26 cellular contexts compared by ENCODE assay signal in the genomic region with DNA sequence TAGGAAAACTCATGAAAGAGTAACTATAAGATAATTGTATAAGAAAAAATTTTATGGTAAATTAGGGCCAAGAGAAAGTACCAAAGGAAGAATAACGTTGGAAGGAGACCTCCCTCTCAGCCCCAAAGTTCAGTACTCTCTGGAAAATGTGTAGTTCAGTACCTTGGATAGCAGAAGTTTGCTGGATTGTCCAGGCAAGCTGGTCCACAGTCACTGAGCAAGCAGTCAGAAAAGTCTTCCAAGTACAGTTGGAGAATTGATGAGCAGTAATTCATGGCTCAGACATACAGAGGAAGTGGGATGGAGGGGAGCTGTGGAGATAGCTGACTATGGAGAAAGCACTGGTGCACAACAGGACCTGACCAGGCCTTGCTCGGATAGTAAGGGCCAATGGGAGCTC.
A peak's percentile ranks its signal among the peaks of the same experiment; 100 is the strongest.
DNase-seq lines count a peak whose midpoint lies in the region; ATAC-seq, FAIRE-seq and TF ChIP-seq lines count a peak whose summit lies in the region.
"Had no signal": no experiment of that assay in that cellular context is flagged by ENCODE, and none has a peak within 500 bp of the region (broad histone marks: within the 10 kb centered on the region; RNA-seq: fewer than 3 reads in every experiment).

No MANE protein-coding gene starts in this region.

- no peak overlapping the region for H3K4me2 ChIP-seq in hepatocyte
- H3K4me2 ChIP-seq: BLaER1 had no signal

- FAIRE-seq in urothelium cell line (lab: Jason Lieb, UNC) = no peak
- FAIRE-seq: A204.1, frontal cortex, pancreas had no signal

- H3K27ac ChIP-seq in breast epithelium (no peak overlapping the region), hepatocyte (no peak overlapping the region)
- H3K27ac ChIP-seq: BLaER1, pancreas, sigmoid colon, transverse colon had no signal

- no peak for TF ChIP-seq CTCF in MCF 10A (IDR thresholded peaks at IDR 0.05; ENCODE audit: unreplicated experiment)
- TF ChIP-seq CTCF in breast epithelium (IDR thresholded peaks at IDR 0.05) = no peak
- TF ChIP-seq CTCF in hepatocyte (IDR thresholded peaks at IDR 0.05; ENCODE audit: poor library complexity) = no peak

- DNase-seq in MCF 10A (ENCODE audit: unreplicated experiment) (peak; percentile 18), breast epithelium (ENCODE audit: low spot score in 2 of 2) (no peak), hepatocyte (ENCODE audit: low spot score) (peak; percentile 13), urothelium cell line (ENCODE audit: low spot score) (peak; percentile 20), NCI-H524 treated with DMSO at 0.1 percent for 48 hours (lab: John Stamatoyannopoulos, UW) (no peak), sciatic nerve (ENCODE audit: low spot score) (no peak)
- DNase-seq: activated CD4-positive, alpha-beta memory T cell treated with anti-CD3 and anti-CD28 coated beads for 36 hours; activated naive CD8-positive, alpha-beta T cell treated with anti-CD3 and anti-CD28 coated beads for 36 hours; effector CD4-positive, alpha-beta T cell; H9; kidney glomerular epithelial cell; naive thymus-derived CD4-positive, alpha-beta T cell; NCI-H1417; NCI-H2081 treated with DMSO at 0.1 percent for 48 hours; NCI-H510A; sigmoid colon; stimulated activated CD8-positive, alpha-beta memory T cell treated with anti-CD3 and anti-CD28 coated beads, Interleukin-4, amount 100 ng/mL, for 48 hours; T-helper 9 cell; transverse colon had no signal

- no peaks in the 10 kb centered on the region for H3K9me2 ChIP-seq in hepatocyte (replicated peaks; ENCODE audit: insufficient read depth)

- H3K79me2 ChIP-seq in hepatocyte = no peaks in the 10 kb centered on the region

- H3K27me3 ChIP-seq in breast epithelium (no peaks in the 10 kb centered on the region), hepatocyte (no peaks in the 10 kb centered on the region)
- H3K27me3 ChIP-seq: BLaER1, pancreas, sigmoid colon, transverse colon had no signal

- H3K4me1 ChIP-seq in breast epithelium (no peaks in the 10 kb centered on the region), hepatocyte (ENCODE audit: insufficient read depth) (no peaks in the 10 kb centered on the region)
- H3K4me1 ChIP-seq: BLaER1, pancreas, sigmoid colon, transverse colon had no signal

- no peaks in the 10 kb centered on the region for H3K27me3 Mint-ChIP-seq in MCF 10A (ENCODE audit: insufficient read depth, unreplicated experiment)
- H3K27me3 Mint-ChIP-seq: activated CD4-positive, alpha-beta memory T cell treated with anti-CD3 and anti-CD28 coated beads for 36 hours; activated naive CD8-positive, alpha-beta T cell treated with anti-CD3 and anti-CD28 coated beads for 36 hours; naive thymus-derived CD4-positive, alpha-beta T cell had no signal

- POLR2A ChIA-PET in MCF 10A (lab: Yijun Ruan, JAX) = interaction anchor here (0.6 kb wide), 1 partner anchor 847 kb away, joined by 4 read pairs; no protein-coding TSS in a partner anchor

- no peaks in the 10 kb centered on the region for H3K4me1 Mint-ChIP-seq in MCF 10A (ENCODE audit: insufficient read depth, unreplicated experiment)
- H3K4me1 Mint-ChIP-seq: activated naive CD8-positive, alpha-beta T cell treated with anti-CD3 and anti-CD28 coated beads for 36 hours; H9; naive thymus-derived CD4-positive, alpha-beta T cell had no signal

- no peaks in the 10 kb centered on the region for H3K9me3 Mint-ChIP-seq in MCF 10A (ENCODE audit: unreplicated experiment)
- H3K9me3 Mint-ChIP-seq: H9 had no signal

- CTCF ChIA-PET in MCF 10A (lab: Yijun Ruan, JAX) = no interaction called here

- H3K9me3 ChIP-seq in breast epithelium (no peaks in the 10 kb centered on the region), hepatocyte (ENCODE audit: low read depth) (no peaks in the 10 kb centered on the region)
- H3K9me3 ChIP-seq: BLaER1, pancreas, sigmoid colon, transverse colon had no signal

- no peak overlapping the region for H3K4me3 ChIP-seq in breast epithelium
- no peak overlapping the region for H3K4me3 ChIP-seq in hepatocyte
- H3K4me3 ChIP-seq: BLaER1, pancreas, sigmoid colon, transverse colon had no signal

- no peak overlapping the region for H3K4me3 Mint-ChIP-seq in MCF 10A (ENCODE audit: unreplicated experiment)
- H3K4me3 Mint-ChIP-seq: activated CD4-positive, alpha-beta memory T cell treated with anti-CD3 and anti-CD28 coated beads for 36 hours; activated naive CD8-positive, alpha-beta T cell treated with anti-CD3 and anti-CD28 coated beads for 36 hours; H9; naive thymus-derived CD4-positive, alpha-beta T cell had no signal

- no peak overlapping the region for H3K27ac Mint-ChIP-seq in MCF 10A (ENCODE audit: low read depth, unreplicated experiment)
- H3K27ac Mint-ChIP-seq: activated CD4-positive, alpha-beta memory T cell treated with anti-CD3 and anti-CD28 coated beads for 36 hours; activated naive CD8-positive, alpha-beta T cell treated with anti-CD3 and anti-CD28 coated beads for 36 hours; naive thymus-derived CD4-positive, alpha-beta T cell had no signal

- no peaks in the 10 kb centered on the region for H4K20me1 ChIP-seq in hepatocyte (ENCODE audit: insufficient read depth, poor library complexity, severe bottlenecking)
- H4K20me1 ChIP-seq: BLaER1 had no signal

- WGBS in hepatocyte (ENCODE audit: low lambda C conversion rate, missing lambda C conversion rate) = 77% methylated on average over 2 of the region's 2 CpGs

- ATAC-seq in sciatic nerve = no peak
- no peak for ATAC-seq in GM18858 (IDR thresholded peaks at IDR 0.05; ENCODE audit: unreplicated experiment)
- ATAC-seq: esophagus mucosa; naive thymus-derived CD4-positive, alpha-beta T cell; pancreas had no signal

- no TSS peak for BruUV-seq in MCF 10A (replicated peaks; lab: Mats Ljungman, UMichigan)

- no peak overlapping the region for H2AFZ ChIP-seq in hepatocyte

- H3K36me3 Mint-ChIP-seq in MCF 10A (ENCODE audit: insufficient read depth, unreplicated experiment) = no peaks in the 10 kb centered on the region
- H3K36me3 Mint-ChIP-seq: activated CD4-positive, alpha-beta memory T cell treated with anti-CD3 and anti-CD28 coated beads for 36 hours; activated naive CD8-positive, alpha-beta T cell treated with anti-CD3 and anti-CD28 coated beads for 36 hours; naive thymus-derived CD4-positive, alpha-beta T cell had no signal

- intact Hi-C loops in MCF 10A (cut with micrococcal nuclease) (no loop called here), breast epithelium (cut with DNase I; ENCODE audit: low total_unique reads) (no loop called here), sciatic nerve (cut with DNase I) (no loop called here)

- TF ChIP-seq POLR2A in breast epithelium (IDR thresholded peaks at IDR 0.05) = no peak

- H3K36me3 ChIP-seq in breast epithelium = no peaks in the 10 kb centered on the region
- no peaks in the 10 kb centered on the region for H3K36me3 ChIP-seq in hepatocyte (replicated peaks; ENCODE audit: insufficient read depth, low read depth)
- H3K36me3 ChIP-seq: BLaER1, pancreas, sigmoid colon, transverse colon had no signal

TF ChIP-seq in PFSK-1, 5 proteins besides CTCF, POLR2A, EP300 and RAD21:
- no peak for TF ChIP-seq FOXP2 (optimal IDR thresholded peaks at IDR 0.05; ENCODE audit: borderline replicate concordance, extremely low read depth, extremely low read length, insufficient read depth)
- TF ChIP-seq POLR2AphosphoS5 (IDR thresholded peaks at IDR 0.05; ENCODE audit: low read depth, low read length) = no peak
- TF ChIP-seq, protein P1, sequence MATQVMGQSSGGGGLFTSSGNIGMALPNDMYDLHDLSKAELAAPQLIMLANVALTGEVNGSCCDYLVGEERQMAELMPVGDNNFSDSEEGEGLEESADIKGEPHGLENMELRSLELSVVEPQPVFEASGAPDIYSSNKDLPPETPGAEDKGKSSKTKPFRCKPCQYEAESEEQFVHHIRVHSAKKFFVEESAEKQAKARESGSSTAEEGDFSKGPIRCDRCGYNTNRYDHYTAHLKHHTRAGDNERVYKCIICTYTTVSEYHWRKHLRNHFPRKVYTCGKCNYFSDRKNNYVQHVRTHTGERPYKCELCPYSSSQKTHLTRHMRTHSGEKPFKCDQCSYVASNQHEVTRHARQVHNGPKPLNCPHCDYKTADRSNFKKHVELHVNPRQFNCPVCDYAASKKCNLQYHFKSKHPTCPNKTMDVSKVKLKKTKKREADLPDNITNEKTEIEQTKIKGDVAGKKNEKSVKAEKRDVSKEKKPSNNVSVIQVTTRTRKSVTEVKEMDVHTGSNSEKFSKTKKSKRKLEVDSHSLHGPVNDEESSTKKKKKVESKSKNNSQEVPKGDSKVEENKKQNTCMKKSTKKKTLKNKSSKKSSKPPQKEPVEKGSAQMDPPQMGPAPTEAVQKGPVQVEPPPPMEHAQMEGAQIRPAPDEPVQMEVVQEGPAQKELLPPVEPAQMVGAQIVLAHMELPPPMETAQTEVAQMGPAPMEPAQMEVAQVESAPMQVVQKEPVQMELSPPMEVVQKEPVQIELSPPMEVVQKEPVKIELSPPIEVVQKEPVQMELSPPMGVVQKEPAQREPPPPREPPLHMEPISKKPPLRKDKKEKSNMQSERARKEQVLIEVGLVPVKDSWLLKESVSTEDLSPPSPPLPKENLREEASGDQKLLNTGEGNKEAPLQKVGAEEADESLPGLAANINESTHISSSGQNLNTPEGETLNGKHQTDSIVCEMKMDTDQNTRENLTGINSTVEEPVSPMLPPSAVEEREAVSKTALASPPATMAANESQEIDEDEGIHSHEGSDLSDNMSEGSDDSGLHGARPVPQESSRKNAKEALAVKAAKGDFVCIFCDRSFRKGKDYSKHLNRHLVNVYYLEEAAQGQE (IDR thresholded peaks at IDR 0.05; ENCODE audit: insufficient read depth in 1 of 2, low read depth in 2 of 2, low read length in 2 of 2) = peak; percentile 84 to 97
- no peak for TF ChIP-seq SIN3A (IDR thresholded peaks at IDR 0.05; ENCODE audit: borderline replicate concordance, insufficient read depth, low read length)

Comparison
In these comparisons a context has a peak if more than half of its experiments do, and no peak if none do; other contexts are left out.
1. DNase-seq: peak in MCF 10A (single experiment), hepatocyte (single experiment) and urothelium cell line (single experiment); none in breast epithelium (0 of 2), NCI-H524 treated with DMSO at 0.1 percent for 48 hours (single experiment) and sciatic nerve (single experiment).